8 cellular contexts compared by ENCODE assay signal in genomic region chr12:94074970-94075695, GRCh38.
DNase-seq lines count a peak whose midpoint lies in the region; ATAC-seq, FAIRE-seq and TF ChIP-seq lines count a peak whose summit lies in the region.

No MANE protein-coding gene starts in this region.

- H3K36me3 ChIP-seq in GM06990 (ENCODE audit: control insufficient read depth, insufficient read depth, low read length): no peaks in the 10 kb centered on the region
- H3K36me3 ChIP-seq in mesenchymal stem cell (ENCODE audit: control insufficient read depth in 1 of 2, insufficient read depth in 2 of 2, low read depth in 1 of 2, low read length in 2 of 2): no peaks in the 10 kb centered on the region

- no peaks in the 10 kb centered on the region; the same call in 1 of the 2 replicates for H3K27me3 ChIP-seq in GM06990 (replicated peaks; ENCODE audit: control insufficient read depth, insufficient read depth, low read length)
- H3K27me3 ChIP-seq in mesenchymal stem cell (ENCODE audit: control insufficient read depth in 1 of 2, insufficient read depth in 1 of 2, low read length in 2 of 2): no peaks in the 10 kb centered on the region

- no peak overlapping the region for H2BK5ac ChIP-seq in mesenchymal stem cell (ENCODE audit: low read depth, low read length, poor library complexity, severe bottlenecking)

- no peak overlapping the region for H2BK15ac ChIP-seq in mesenchymal stem cell (ENCODE audit: low read depth, poor library complexity, severe bottlenecking)

- TF ChIP-seq CTCF in GM06990 (IDR thresholded peaks at IDR 0.05; ENCODE audit: insufficient read depth, low read length, poor library complexity, severe bottlenecking): peak; percentile 41

- no peak overlapping the region for H4K91ac ChIP-seq in mesenchymal stem cell (ENCODE audit: low read length)

- DNase-seq in GM06990 (ENCODE audit: extremely low read depth, insufficient read length): no peak
- DNase-seq in NCI-H748 (lab: John Stamatoyannopoulos, UW; ENCODE audit: unreplicated experiment): peak; percentile 54
- peak; percentile 94 for DNase-seq in dedifferentiated amniotic fluid mesenchymal stem cell (ENCODE audit: extremely low spot score)
- DNase-seq in mesenchymal stem cell: peak; percentile 92
- DNase-seq in urothelium cell line (ENCODE audit: low spot score): peak; percentile 48

- H3K9me3 ChIP-seq in mesenchymal stem cell (ENCODE audit: control insufficient read depth, low read length): no peaks in the 10 kb centered on the region

- H3K23ac ChIP-seq in mesenchymal stem cell (ENCODE audit: low read length in 2 of 2): no peak overlapping the region

- H3K4me2 ChIP-seq in mesenchymal stem cell (ENCODE audit: low read length, poor library complexity, severe bottlenecking): no peak overlapping the region

- no peak overlapping the region for H2BK120ac ChIP-seq in mesenchymal stem cell (ENCODE audit: low read depth, low read length)

- no peak overlapping the region for H3K27ac ChIP-seq in mesenchymal stem cell (ENCODE audit: low read length, poor library complexity, severe bottlenecking)

- H3K79me1 ChIP-seq in mesenchymal stem cell (replicated peaks; ENCODE audit: low read length, poor library complexity, severe bottlenecking): no peaks in the 10 kb centered on the region

- FAIRE-seq in A204.1 (lab: Jason Lieb, UNC) (peak; percentile 32), urothelium cell line (lab: Jason Lieb, UNC) (no peak)

- no peak overlapping the region for H3K4me3 ChIP-seq in GM06990 (replicated peaks; ENCODE audit: low read depth, low read length)
- peak overlapping the region in 1 of 2 experiments; percentile 20 for H3K4me3 ChIP-seq in mesenchymal stem cell (ENCODE audit: insufficient read depth in 1 of 2, low read depth in 1 of 2, low read length in 2 of 2)

- no peak overlapping the region for H2AK5ac ChIP-seq in mesenchymal stem cell (ENCODE audit: low read length, severe bottlenecking)

- no peaks in the 10 kb centered on the region for H3K4me1 ChIP-seq in mesenchymal stem cell (ENCODE audit: control insufficient read depth, insufficient read depth, low read depth, low read length)

- H2AFZ ChIP-seq in mesenchymal stem cell (ENCODE audit: low read depth, low read length): no peak overlapping the region

- ATAC-seq in GM18519 (IDR thresholded peaks at IDR 0.05; ENCODE audit: low FRiP score, unreplicated experiment): no peak
- ATAC-seq in GM18505 (IDR thresholded peaks at IDR 0.05; ENCODE audit: unreplicated experiment): no peak

- H3K14ac ChIP-seq in mesenchymal stem cell (ENCODE audit: low read length in 2 of 2): no peak overlapping the region

- H4K8ac ChIP-seq in mesenchymal stem cell (ENCODE audit: low read length): no peak overlapping the region

- WGBS in mesenchymal stem cell: 40% methylated on average over 5 of the region's 5 CpGs

- no peak overlapping the region for H3K4ac ChIP-seq in mesenchymal stem cell (ENCODE audit: low read depth in 1 of 2, low read length in 2 of 2)

- no peak for TF ChIP-seq POLR2A in GM18505 (IDR thresholded peaks at IDR 0.05; ENCODE audit: borderline replicate concordance, extremely low read depth, insufficient read depth, insufficient read length)

- no peak overlapping the region for H2BK12ac ChIP-seq in mesenchymal stem cell (ENCODE audit: low read length in 2 of 2)

- no peak overlapping the region for H3K18ac ChIP-seq in mesenchymal stem cell (ENCODE audit: low read depth in 1 of 2, low read length in 2 of 2)

- H3K9ac ChIP-seq in mesenchymal stem cell (ENCODE audit: low read length): peak overlapping the region; percentile 75
